In the genomic region with DNA sequence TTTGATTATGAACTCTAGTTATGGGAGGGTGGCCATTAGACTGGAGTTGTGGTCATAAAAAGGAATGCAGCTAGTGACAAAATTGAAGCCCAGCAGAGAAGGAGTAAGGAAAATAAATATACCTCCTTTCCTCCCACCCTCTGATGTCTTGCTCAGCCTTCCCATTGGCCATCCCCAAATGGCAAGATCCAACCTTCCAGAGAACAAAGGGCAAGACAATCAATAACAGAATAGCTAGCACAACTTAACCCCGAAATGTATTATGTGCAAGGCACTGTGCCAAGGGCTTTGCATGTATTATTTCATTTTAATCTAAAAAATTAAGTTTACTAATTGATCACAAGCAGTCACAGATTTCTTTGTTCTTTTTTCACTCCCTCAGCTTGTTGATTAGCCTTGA, we compare ENCODE assay signal across 26 cellular contexts. TPM values are rescaled to one million over a fixed set of nuclear protein-coding genes. Genes with fewer than 3 reads are reported as not detected.
DNase-seq lines count a peak whose midpoint lies in the region; ATAC-seq, FAIRE-seq and TF ChIP-seq lines count a peak whose summit lies in the region.
"Had no signal": no experiment of that assay in that cellular context is flagged by ENCODE, and none has a peak within 500 bp of the region (broad histone marks: within the 10 kb centered on the region; RNA-seq: fewer than 3 reads in every experiment).

No MANE protein-coding gene starts in this region.

- H3K27me3 Mint-ChIP-seq in astrocyte (ENCODE audit: low read depth, unreplicated experiment) (no peaks in the 10 kb centered on the region), MCF 10A (ENCODE audit: insufficient read depth, unreplicated experiment) (no peaks in the 10 kb centered on the region), nephron progenitor cell (ENCODE audit: low read depth, poor library complexity) (peaks cover 17% of the 10 kb centered on the region)

- H3K9me3 Mint-ChIP-seq in astrocyte (ENCODE audit: unreplicated experiment) (no peaks in the 10 kb centered on the region), MCF 10A (ENCODE audit: unreplicated experiment) (no peaks in the 10 kb centered on the region), nephron progenitor cell (no peaks in the 10 kb centered on the region)
- H3K9me3 Mint-ChIP-seq: activated T-helper 1 cell treated with anti-CD3 and anti-CD28 coated beads, Interleukin-12 subunit alpha, Interleukin-12 subunit beta, Interleukin-2, Interleukin-4 antibody, amounts not matched to agents 30 ng/mL and 10 ng/mL and 1 ng/mL, durations not matched to agents 14 hours and 24 hours and 36 hours had no signal

- H3K4me2 ChIP-seq in astrocyte (ENCODE audit: low read length): no peak overlapping the region
- H3K4me2 ChIP-seq: hepatocyte had no signal

- WGBS in stomach, 5 donors: 71 to 95% (median 78%) methylated on average over 1 of the region's 1 CpG

- BruUV-seq in MCF 10A (replicated peaks; lab: Mats Ljungman, UMichigan): no TSS peak

- H3K4me3 ChIP-seq in HEK293 (ENCODE audit: low read depth, low read length) (no peak overlapping the region), astrocyte (ENCODE audit: insufficient read depth, low read depth, low read length) (no peak overlapping the region), lower lobe of right lung (peak overlapping the region; percentile 72), stomach (peak overlapping the region in 1 of 4 donors; percentile 80)
- H3K4me3 ChIP-seq: BLaER1 treated with 17β-estradiol and CSF1 and Interleukin-3, amounts not matched to agents 10 nM and 100 nM; HAP-1; hepatocyte; lung had no signal

- H3K9me3 ChIP-seq in HEK293 (ENCODE audit: control insufficient read depth, insufficient read depth, low read depth, low read length): no peaks in the 10 kb centered on the region
- H3K9me3 ChIP-seq in astrocyte (ENCODE audit: insufficient read depth, low read depth, low read length): no peaks in the 10 kb centered on the region
- H3K9me3 ChIP-seq in lower lobe of right lung: no peaks in the 10 kb centered on the region
- no peaks in the 10 kb centered on the region for H3K9me3 ChIP-seq in stomach
- H3K9me3 ChIP-seq: HAP-1 had no signal

- no peak for TF ChIP-seq POLR2A in stomach (IDR thresholded peaks at IDR 0.05)

- H3K4me1 Mint-ChIP-seq in astrocyte (ENCODE audit: low read depth, unreplicated experiment) (peaks cover 15% of the 10 kb centered on the region), MCF 10A (ENCODE audit: insufficient read depth, unreplicated experiment) (peaks cover 21% of the 10 kb centered on the region), nephron progenitor cell (peaks cover 22% of the 10 kb centered on the region)

- no peak overlapping the region for H3K9ac ChIP-seq in astrocyte (ENCODE audit: low read length)
- H3K9ac ChIP-seq: BLaER1 treated with 17β-estradiol and CSF1 and Interleukin-3, amounts not matched to agents 10 nM and 100 nM had no signal

- FAIRE-seq in astrocyte (lab: Jason Lieb, UNC) (no peak), GM19239 (lab: Jason Lieb, UNC) (no peak)
- FAIRE-seq: GM18507 had no signal

- H3K4me1 ChIP-seq in HEK293 (ENCODE audit: control insufficient read depth, insufficient read depth, low read length) (0 out of 2 replicates have a peak, but pooled peaks cover 2% of the 10 kb centered on the region), astrocyte (ENCODE audit: insufficient read depth, low read length) (peaks cover 12% of the 10 kb centered on the region), lower lobe of right lung (peaks cover 28% of the 10 kb centered on the region), stomach (peaks cover 7 to 67% (median 39%) of the 10 kb centered on the region in 4 donors)
- H3K4me1 ChIP-seq: foreskin keratinocyte had no signal

- H2AFZ ChIP-seq in astrocyte (ENCODE audit: low read depth, low read length): no peak overlapping the region
- H2AFZ ChIP-seq: hepatocyte had no signal

- H3K36me3 Mint-ChIP-seq in astrocyte (ENCODE audit: low read depth, unreplicated experiment): peaks cover 4% of the 10 kb centered on the region
- H3K36me3 Mint-ChIP-seq in MCF 10A (ENCODE audit: insufficient read depth, unreplicated experiment): no peaks in the 10 kb centered on the region
- no peaks in the 10 kb centered on the region for H3K36me3 Mint-ChIP-seq in nephron progenitor cell (ENCODE audit: low read depth)
- H3K36me3 Mint-ChIP-seq: immature natural killer cell had no signal

- H3K27me3 ChIP-seq in astrocyte (ENCODE audit: insufficient read depth, low read length) (no peaks in the 10 kb centered on the region), lower lobe of right lung (ENCODE audit: low read depth) (no peaks in the 10 kb centered on the region), stomach (no peaks in the 10 kb centered on the region)
- H3K27me3 ChIP-seq: foreskin keratinocyte, hepatocyte had no signal

- no peaks in the 10 kb centered on the region for H4K20me1 ChIP-seq in astrocyte (ENCODE audit: insufficient read depth, low read length)
- H4K20me1 ChIP-seq: BLaER1 treated with 17β-estradiol and CSF1 and Interleukin-3, amounts not matched to agents 10 nM and 100 nM had no signal

- H3K27ac ChIP-seq in HEK293 (ENCODE audit: extremely low read depth, low read depth, low read length) (no peak overlapping the region), astrocyte (ENCODE audit: low read depth, low read length) (no peak overlapping the region), lower lobe of right lung (no peak overlapping the region), stomach (peak overlapping the region in 4 of 5 donors; percentile 87 to 96 (median 93))
- H3K27ac ChIP-seq: BLaER1 treated with 17β-estradiol and CSF1 and Interleukin-3, amounts not matched to agents 10 nM and 100 nM; foreskin keratinocyte; hepatocyte had no signal

- H3K27ac Mint-ChIP-seq in astrocyte (ENCODE audit: unreplicated experiment) (no peak overlapping the region), MCF 10A (ENCODE audit: low read depth, unreplicated experiment) (no peak overlapping the region), nephron progenitor cell (no peak overlapping the region)
- H3K27ac Mint-ChIP-seq: activated T-helper 1 cell treated with anti-CD3 and anti-CD28 coated beads, Interleukin-12 subunit alpha, Interleukin-12 subunit beta, Interleukin-2, Interleukin-4 antibody, amounts not matched to agents 30 ng/mL and 10 ng/mL and 1 ng/mL, durations not matched to agents 14 hours and 24 hours and 36 hours; immature natural killer cell had no signal

- DNase-seq in astrocyte (ENCODE audit: low read depth) (no peak), lower lobe of right lung (no peak), stomach (no peak), MCF 10A (ENCODE audit: unreplicated experiment) (no peak), GM19239 (ENCODE audit: insufficient read length, low spot score) (no peak), NCI-H146 treated with DMSO at 0.1 percent for 48 hours (lab: John Stamatoyannopoulos, UW; ENCODE audit: unreplicated experiment) (no peak), nephron progenitor cell (no peak)
- DNase-seq: activated CD4-positive, alpha-beta T cell treated with anti-CD3 and anti-CD28 coated beads, Interleukin-2, amount 50 U/mL, for 4 hours; activated naive CD4-positive, alpha-beta T cell treated with anti-CD3 and anti-CD28 coated beads, Interleukin-2, amount 50 U/mL, for 16 hours; amniotic stem cell; cortex of kidney; foreskin keratinocyte; immature natural killer cell; KG1; NCI-H1436; NCI-H2107; NCI-H748 treated with DMSO at 0.1 percent for 48 hours; stimulated activated CD8-positive, alpha-beta memory T cell treated with anti-CD3 and anti-CD28 coated beads, Interleukin-4, amount 100 ng/mL, for 48 hours; T-helper 1 cell had no signal

- CTCF ChIA-PET in HEK293 (lab: Yijun Ruan, JAX) (interaction anchor here (0.9 to 1.1 kb wide), 3 partner anchors 8 to 98 kb away, joined by 3 read pairs; no protein-coding TSS in a partner anchor), MCF 10A (lab: Yijun Ruan, JAX) (interaction anchor here (0.6 kb wide), 2 partner anchors 62 to 1395 kb away, joined by 3 read pairs; no protein-coding TSS in a partner anchor)

- intact Hi-C loops in lower lobe of right lung (cut with DNase I) (no loop called here), stomach (cut with DNase I; ENCODE audit: low total_unique reads) (no loop called here), MCF 10A (cut with micrococcal nuclease) (no loop called here)

- no peak for TF ChIP-seq EP300 in stomach (IDR thresholded peaks at IDR 0.05)

- POLR2A ChIA-PET in HEK293 (lab: Yijun Ruan, JAX): interaction anchor here (5.2 kb wide), 1 partner anchor 9 kb away, joined by 57 read pairs; no protein-coding TSS in a partner anchor
- POLR2A ChIA-PET in MCF 10A (lab: Yijun Ruan, JAX): interaction anchor here (1.3 to 3.2 kb wide), 2 partner anchors 8 to 13 kb away, joined by 3 to 34 read pairs; no protein-coding TSS in a partner anchor

- TF ChIP-seq CTCF in HEK293 (tag by site-specific recombination; IDR thresholded peaks at IDR 0.05): no peak
- TF ChIP-seq CTCF in astrocyte (IDR thresholded peaks at IDR 0.05; ENCODE audit: insufficient read depth, low read depth, low read length): no peak
- no peak for TF ChIP-seq CTCF in lower lobe of right lung (IDR thresholded peaks at IDR 0.05)
- no peak for TF ChIP-seq CTCF in stomach (IDR thresholded peaks at IDR 0.05)
- TF ChIP-seq CTCF in MCF 10A (IDR thresholded peaks at IDR 0.05; ENCODE audit: unreplicated experiment): no peak
- TF ChIP-seq CTCF in nephron progenitor cell (IDR thresholded peaks at IDR 0.05): no peak

- peaks cover 16% of the 10 kb centered on the region for H3K79me2 ChIP-seq in astrocyte (ENCODE audit: insufficient read depth, low read length)

- no peak for ATAC-seq in lower lobe of right lung
- ATAC-seq: foreskin keratinocyte had no signal

- H3K4me3 Mint-ChIP-seq in astrocyte (ENCODE audit: unreplicated experiment) (peak overlapping the region; percentile 43), MCF 10A (ENCODE audit: unreplicated experiment) (no peak overlapping the region), nephron progenitor cell (no peak overlapping the region)
- H3K4me3 Mint-ChIP-seq: immature natural killer cell had no signal

- H3K36me3 ChIP-seq in HEK293 (ENCODE audit: control insufficient read depth in 2 of 2, insufficient read depth in 1 of 2, low read length in 2 of 2) (no peaks in the 10 kb centered on the region), astrocyte (ENCODE audit: insufficient read depth, low read length) (no peaks in the 10 kb centered on the region), lower lobe of right lung (no peaks in the 10 kb centered on the region), stomach (no peaks in the 10 kb centered on the region)
- H3K36me3 ChIP-seq: BLaER1 treated with 17β-estradiol and CSF1 and Interleukin-3, amounts not matched to agents 10 nM and 100 nM; HAP-1 had no signal

TF ChIP-seq in HEK293, 187 proteins besides CTCF, POLR2A, EP300 and RAD21 (continues in another document):
- TF ChIP-seq EGR2 (tag by site-specific recombination; IDR thresholded peaks at IDR 0.05; ENCODE audit: low read depth): peak; percentile 10; the same call in 1 of the 2 replicates

RNA-seq across cellular contexts. Expression of a gene that starts 3.6 kb away (rescaled TPM):
- total RNA-seq in astrocyte (73.7 and 83.1 TPM in 2 replicates), lower lobe of right lung (84.4 TPM), stomach (100 to 1,000 TPM in 3 of 5 donors, 10 to 100 TPM in 2; 71.4 to 507 (median 145) TPM), MCF 10A (2022) (5.3 and 7.7 TPM in 2 replicates)
- polyA plus RNA-seq in stomach: 10 to 100 TPM in 1 of 3 donors, 1 to 10 TPM in 2; 2.7 to 11.9 (median 2.9) TPM

RNA-seq across cellular contexts. Expression of a gene that starts 3.6 kb away (rescaled TPM):
- total RNA-seq in astrocyte (75.2 and 75.8 TPM in 2 replicates), lower lobe of right lung (31.5 TPM), stomach (10 to 100 TPM in 4 of 5 donors, 1 to 10 TPM in 1; 5.8 to 62.2 (median 12.8) TPM), MCF 10A (2022) (22.5 and 23.1 TPM in 2 replicates)
- polyA plus RNA-seq in stomach: 10 to 100 TPM in 2 of 3 donors, 1 to 10 TPM in 1; 6.4 to 13.4 (median 12.3) TPM

Comparison
In these comparisons a context has a peak if more than half of its experiments do, and no peak if none do; other contexts are left out.
1. H3K27ac ChIP-seq: peak in stomach (4 of 5); none in HEK293 (single experiment), astrocyte (single experiment) and lower lobe of right lung (single experiment).